ENCODE assay signal across 9 cellular contexts in genomic region chr3:49273825-49274532, GRCh38.
"Had no signal": no experiment of that assay in that cellular context is flagged by ENCODE, and none has a peak within 500 bp of the region (broad histone marks: within the 10 kb centered on the region; RNA-seq: fewer than 3 reads in every experiment).

No MANE protein-coding gene starts in this region.

- H3K4me1 Mint-ChIP-seq: neural crest cell had no signal

- DNase-seq: activated CD4-positive, alpha-beta memory T cell treated with anti-CD3 and anti-CD28 coated beads for 36 hours; activated CD8-positive, alpha-beta memory T cell treated with anti-CD3 and anti-CD28 coated beads, Interleukin-2, amount 50 U/mL, for 4 hours; activated naive CD8-positive, alpha-beta T cell treated with anti-CD3 and anti-CD28 coated beads, Interleukin-2, amount 10 ng/mL, durations not matched to agents 7 days and 5 days; SW 1271; upper lobe of right lung had no signal

- H3K4me3 Mint-ChIP-seq: activated CD4-positive, alpha-beta memory T cell treated with anti-CD3 and anti-CD28 coated beads for 36 hours; activated naive CD8-positive, alpha-beta T cell treated with anti-CD3 and anti-CD28 coated beads, Interleukin-2, amount 10 ng/mL, durations not matched to agents 7 days and 5 days; neural crest cell had no signal

- FAIRE-seq: keratinocyte had no signal

- H3K9me3 Mint-ChIP-seq: activated CD4-positive, alpha-beta memory T cell treated with anti-CD3 and anti-CD28 coated beads for 36 hours; activated naive CD8-positive, alpha-beta T cell treated with anti-CD3 and anti-CD28 coated beads, Interleukin-2, amount 10 ng/mL, durations not matched to agents 7 days and 5 days; neural crest cell had no signal

- H3K27ac Mint-ChIP-seq: activated CD4-positive, alpha-beta memory T cell treated with anti-CD3 and anti-CD28 coated beads for 36 hours; activated naive CD8-positive, alpha-beta T cell treated with anti-CD3 and anti-CD28 coated beads, Interleukin-2, amount 10 ng/mL, durations not matched to agents 7 days and 5 days had no signal

- ATAC-seq: left lobe of liver, sciatic nerve, upper lobe of right lung had no signal

- H3K27me3 Mint-ChIP-seq: activated CD4-positive, alpha-beta memory T cell treated with anti-CD3 and anti-CD28 coated beads for 36 hours; activated naive CD8-positive, alpha-beta T cell treated with anti-CD3 and anti-CD28 coated beads, Interleukin-2, amount 10 ng/mL, durations not matched to agents 7 days and 5 days had no signal
